Comparison of ENCODE assay signal across 11 cellular contexts in the genomic region with DNA sequence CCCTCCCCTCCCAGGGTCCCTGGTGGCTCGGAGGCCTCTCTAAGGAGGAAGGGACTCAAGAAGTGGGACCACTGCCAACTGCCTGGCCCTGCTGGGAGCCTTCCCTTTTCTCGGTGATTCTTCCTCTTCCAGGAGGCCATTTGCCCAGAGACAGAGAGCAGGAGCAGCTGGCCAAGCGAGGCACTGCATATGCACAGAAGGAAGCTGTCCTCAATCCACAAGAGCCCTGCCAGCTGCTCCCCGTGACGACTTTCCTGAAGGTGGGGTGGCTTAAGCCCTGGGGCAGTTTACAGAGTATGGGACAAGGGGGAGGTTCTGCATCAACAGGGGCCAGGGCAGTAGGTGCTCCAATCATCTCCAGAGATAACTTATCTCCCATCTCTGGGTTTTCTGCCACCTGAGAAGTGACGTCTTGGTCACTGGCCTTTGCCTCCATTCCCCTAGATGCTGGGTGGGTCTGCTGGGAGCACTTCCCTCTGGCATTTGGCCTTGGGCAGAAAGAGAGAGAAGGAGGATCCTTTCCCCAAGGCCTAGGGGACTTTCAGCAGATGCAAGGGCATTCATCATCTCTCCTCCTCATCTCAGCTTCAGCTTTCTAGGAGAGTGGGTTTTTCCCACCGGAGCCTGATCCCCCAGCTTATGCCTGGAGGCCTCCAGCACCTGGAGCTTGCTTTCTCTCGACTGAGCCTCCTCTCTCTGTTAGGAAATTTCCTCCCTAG. TPM values are rescaled to one million over a fixed set of nuclear protein-coding genes. Genes with fewer than 3 reads are reported as not detected.
DNase-seq lines count a peak whose midpoint lies in the region; ATAC-seq and TF ChIP-seq lines count a peak whose summit lies in the region.
"Had no signal": no experiment of that assay in that cellular context is flagged by ENCODE, and none has a peak within 500 bp of the region (broad histone marks: within the 10 kb centered on the region; RNA-seq: fewer than 3 reads in every experiment).

No MANE protein-coding gene starts in this region.

- peak overlapping the region in 1 of 10 donors; percentile 28 for H3K27ac ChIP-seq in heart right ventricle

- peaks cover 42% of the 10 kb centered on the region for H3K4me1 Mint-ChIP-seq in progenitor cell of endocrine pancreas (ENCODE audit: low read depth)

- H3K4me3 Mint-ChIP-seq in progenitor cell of endocrine pancreas (ENCODE audit: low read depth) = no peak overlapping the region

- 48 to 50% methylated on average over 8 of the region's 8 CpGs for WGBS in heart right ventricle, 2 donors

- no peaks in the 10 kb centered on the region for H3K36me3 Mint-ChIP-seq in progenitor cell of endocrine pancreas (ENCODE audit: insufficient read depth)

- TF ChIP-seq CTCF in heart right ventricle (IDR thresholded peaks at IDR 0.05) (no peak), progenitor cell of endocrine pancreas (IDR thresholded peaks at IDR 0.05; ENCODE audit: unreplicated experiment) (no peak)

- DNase-seq in DMS79 (lab: John Stamatoyannopoulos, UW) = peak; percentile 45
- peak; percentile 91 for DNase-seq in NCI-H524 treated with DMSO at 0.1 percent for 48 hours (lab: John Stamatoyannopoulos, UW)
- peak; percentile 63 to 64 for DNase-seq in heart right ventricle
- peak; percentile 5 for DNase-seq in progenitor cell of endocrine pancreas (ENCODE audit: low spot score, unreplicated experiment)
- no peak for DNase-seq in activated CD4-positive, alpha-beta T cell treated with anti-CD3 and anti-CD28 coated beads for 48 hours
- DNase-seq in H7 = no peak
- DNase-seq: Calu3, T-helper 2 cell had no signal

- intact Hi-C loops in heart right ventricle (cut with DNase I) = no loop called here

- no peaks in the 10 kb centered on the region for H3K9me3 ChIP-seq in heart right ventricle

- H3K4me3 ChIP-seq in heart right ventricle (no peak overlapping the region), H7 (ENCODE audit: insufficient read depth, low read depth, low read length) (no peak overlapping the region)

- peaks cover 20% of the 10 kb centered on the region for H3K27me3 Mint-ChIP-seq in progenitor cell of endocrine pancreas

- H3K27me3 ChIP-seq in heart right ventricle (peaks cover 0 to 25% (median 18%) of the 10 kb centered on the region in 7 donors), H7 (ENCODE audit: control insufficient read depth, insufficient read depth, low read length) (no peaks in the 10 kb centered on the region)

- H3K36me3 ChIP-seq in heart right ventricle (no peaks in the 10 kb centered on the region), H7 (replicated peaks; ENCODE audit: control insufficient read depth, insufficient read depth, low read length) (no peaks in the 10 kb centered on the region)

- peaks cover 4 to 32% (median 21%) of the 10 kb centered on the region in 9 donors for H3K4me1 ChIP-seq in heart right ventricle

- ATAC-seq in heart right ventricle = peak; percentile 19 to 60 (median 54)
- ATAC-seq in GM21515 (IDR thresholded peaks at IDR 0.05; ENCODE audit: unreplicated experiment) = no peak
- no peak for ATAC-seq in GM18519 (IDR thresholded peaks at IDR 0.05; ENCODE audit: low FRiP score, unreplicated experiment)

- H3K9me3 Mint-ChIP-seq in progenitor cell of endocrine pancreas (ENCODE audit: low read depth) = no peaks in the 10 kb centered on the region

- H3K27ac Mint-ChIP-seq in progenitor cell of endocrine pancreas = no peak overlapping the region

RNA-seq across cellular contexts. Expression of a gene that starts 28.5 kb away (rescaled TPM):
- not detected for total RNA-seq in heart right ventricle
- polyA plus RNA-seq in heart right ventricle = not detected
- not detected in 2 replicates for total RNA-seq in progenitor cell of endocrine pancreas
- total RNA-seq in H7 (2014; rRNA removed; shearing (Covaris generic)) = not detected in 2 replicates
- total RNA-seq: Calu3 had no signal
- polyA plus RNA-seq: esophagus had no signal

Comparison
In these comparisons a context has a peak if more than half of its experiments do, and no peak if none do; other contexts are left out.
1. DNase-seq: peak in DMS79 (single experiment), NCI-H524 treated with DMSO at 0.1 percent for 48 hours (single experiment), heart right ventricle (2 of 2) and progenitor cell of endocrine pancreas (single experiment); none in activated CD4-positive, alpha-beta T cell treated with anti-CD3 and anti-CD28 coated beads for 48 hours (single experiment) and H7 (single experiment).
2. ATAC-seq: peak in heart right ventricle (8 of 8); none in GM21515 (single experiment) and GM18519 (single experiment).